ENCODE assay signal across 1 cellular context in the genomic region with DNA sequence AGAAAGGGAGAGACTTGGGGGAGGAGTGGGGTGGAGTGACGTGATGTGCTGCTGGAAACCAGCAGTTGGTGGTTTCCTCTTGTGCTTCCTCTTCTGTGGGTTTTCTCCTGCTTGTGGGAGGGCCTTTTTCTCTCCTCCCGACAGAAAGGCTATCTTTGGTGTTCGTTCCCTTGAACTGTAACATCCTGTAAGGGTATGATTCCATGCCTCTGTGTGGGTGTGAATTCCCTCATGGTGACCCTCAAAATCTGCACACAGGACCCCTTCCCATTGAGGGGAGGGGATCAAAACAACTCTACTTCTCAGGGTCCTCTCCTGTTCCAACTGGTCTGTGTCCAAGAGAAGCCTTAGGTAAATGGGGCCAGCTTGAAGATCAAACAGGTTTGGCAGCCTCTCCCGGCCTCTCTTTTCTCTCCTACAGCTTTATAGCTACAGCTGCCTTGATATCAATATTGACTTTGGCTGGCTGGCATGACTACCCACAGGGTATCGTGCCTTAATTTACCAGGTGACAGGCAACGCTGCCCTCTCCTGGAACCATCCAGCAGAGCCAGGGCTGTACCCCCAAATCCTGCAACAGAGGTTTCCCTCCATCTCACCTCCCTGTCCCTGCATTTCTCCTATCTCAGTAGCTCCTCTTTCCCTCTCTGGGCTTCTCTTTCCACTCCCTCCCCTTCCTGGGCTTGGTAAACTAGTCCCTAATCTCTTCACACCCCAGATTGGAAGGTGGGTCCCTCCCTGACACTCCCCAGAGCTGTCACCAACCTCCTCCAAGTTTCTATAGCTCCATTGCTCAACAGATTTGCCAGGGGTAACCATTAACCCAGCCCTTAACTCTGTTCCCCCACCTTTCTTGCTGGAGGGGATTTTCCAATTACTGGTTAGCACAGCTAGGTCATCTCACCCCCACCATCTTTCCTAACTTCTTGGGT.
TF ChIP-seq lines count a peak whose summit lies in the region.

No MANE protein-coding gene starts in this region.

TF ChIP-seq in HepG2, 621 proteins besides CTCF, POLR2A, EP300 and RAD21 (continued from another document and continues in another):
- TF ChIP-seq NBN (conservative IDR thresholded peaks at IDR 0.05) (no peak), ETV5 (CRISPR knock-in tag; IDR thresholded peaks at IDR 0.05; ENCODE audit: borderline replicate concordance) (peak; percentile 90; the same call in 1 of the 2 replicates), MED13 (CRISPR knock-in tag; IDR thresholded peaks at IDR 0.05) (peak; percentile 91), KDM2A (CRISPR knock-in tag; IDR thresholded peaks at IDR 0.05; ENCODE audit: borderline replicate concordance, low read depth) (peak; percentile 49), YY1 (IDR thresholded peaks at IDR 0.05; ENCODE audit: insufficient read depth, insufficient replicate concordance, low read depth, low read length) (no peak), REPIN1 (CRISPR knock-in tag; IDR thresholded peaks at IDR 0.05; ENCODE audit: borderline replicate concordance, low read depth) (peak; percentile 71; the same call in 1 of the 2 replicates), HHEX (CRISPR knock-in tag; IDR thresholded peaks at IDR 0.05) (peak; percentile 86), ZFY (CRISPR knock-in tag; IDR thresholded peaks at IDR 0.05) (peak; percentile 38; the same call in 1 of the 2 replicates), ZSCAN29 (CRISPR knock-in tag; conservative IDR thresholded peaks at IDR 0.05) (peak; percentile 62; the same call in 1 of the 2 replicates), ZFP36L2 (CRISPR knock-in tag; IDR thresholded peaks at IDR 0.05) (peak; percentile 69; the same call in 1 of the 2 replicates), CCDC6 (CRISPR knock-in tag; IDR thresholded peaks at IDR 0.05) (no peak), NFKBIZ (CRISPR knock-in tag; IDR thresholded peaks at IDR 0.05) (peak; percentile 61; the same call in 1 of the 2 replicates), MAF1 (CRISPR knock-in tag; IDR thresholded peaks at IDR 0.05; ENCODE audit: borderline replicate concordance) (no peak), ZNF746 (CRISPR knock-in tag; IDR thresholded peaks at IDR 0.05) (peak; percentile 84), ELF4 (CRISPR knock-in tag; IDR thresholded peaks at IDR 0.05; ENCODE audit: borderline replicate concordance) (0 out of 2 replicates have a peak, but pooled peaks have one; percentile 29), ZEB1 (IDR thresholded peaks at IDR 0.05; ENCODE audit: insufficient replicate concordance, low read depth) (no peak), GFI1 (CRISPR knock-in tag; IDR thresholded peaks at IDR 0.05; ENCODE audit: borderline replicate concordance) (peak; percentile 92), ZMYM4 (CRISPR knock-in tag; IDR thresholded peaks at IDR 0.05) (peak; percentile 62; the same call in 1 of the 2 replicates), FOXA3 (CRISPR knock-in tag; IDR thresholded peaks at IDR 0.05) (peak; percentile 90), THYN1 (CRISPR knock-in tag; IDR thresholded peaks at IDR 0.05; ENCODE audit: borderline replicate concordance, low read depth) (no peak), ZFP1 (CRISPR knock-in tag; IDR thresholded peaks at IDR 0.05) (peak; percentile 46), RFX3 (CRISPR knock-in tag; IDR thresholded peaks at IDR 0.05) (no peak), ZNF441 (CRISPR knock-in tag; IDR thresholded peaks at IDR 0.05; ENCODE audit: borderline replicate concordance) (0 out of 2 replicates have a peak, but pooled peaks have one; percentile 57), ETV6 (CRISPR knock-in tag; conservative IDR thresholded peaks at IDR 0.05) (no peak; the same call in 1 of the 2 replicates), KMT2A (CRISPR knock-in tag; IDR thresholded peaks at IDR 0.05) (no peak), ZFAT (CRISPR knock-in tag; conservative IDR thresholded peaks at IDR 0.05) (no peak), KDM4B (CRISPR knock-in tag; IDR thresholded peaks at IDR 0.05) (no peak; the same call in none of the 2 replicates)
- TF ChIP-seq, protein P1, sequence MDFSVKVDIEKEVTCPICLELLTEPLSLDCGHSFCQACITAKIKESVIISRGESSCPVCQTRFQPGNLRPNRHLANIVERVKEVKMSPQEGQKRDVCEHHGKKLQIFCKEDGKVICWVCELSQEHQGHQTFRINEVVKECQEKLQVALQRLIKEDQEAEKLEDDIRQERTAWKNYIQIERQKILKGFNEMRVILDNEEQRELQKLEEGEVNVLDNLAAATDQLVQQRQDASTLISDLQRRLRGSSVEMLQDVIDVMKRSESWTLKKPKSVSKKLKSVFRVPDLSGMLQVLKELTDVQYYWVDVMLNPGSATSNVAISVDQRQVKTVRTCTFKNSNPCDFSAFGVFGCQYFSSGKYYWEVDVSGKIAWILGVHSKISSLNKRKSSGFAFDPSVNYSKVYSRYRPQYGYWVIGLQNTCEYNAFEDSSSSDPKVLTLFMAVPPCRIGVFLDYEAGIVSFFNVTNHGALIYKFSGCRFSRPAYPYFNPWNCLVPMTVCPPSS (IDR thresholded peaks at IDR 0.05): no peak
- TF ChIP-seq, protein P2, sequence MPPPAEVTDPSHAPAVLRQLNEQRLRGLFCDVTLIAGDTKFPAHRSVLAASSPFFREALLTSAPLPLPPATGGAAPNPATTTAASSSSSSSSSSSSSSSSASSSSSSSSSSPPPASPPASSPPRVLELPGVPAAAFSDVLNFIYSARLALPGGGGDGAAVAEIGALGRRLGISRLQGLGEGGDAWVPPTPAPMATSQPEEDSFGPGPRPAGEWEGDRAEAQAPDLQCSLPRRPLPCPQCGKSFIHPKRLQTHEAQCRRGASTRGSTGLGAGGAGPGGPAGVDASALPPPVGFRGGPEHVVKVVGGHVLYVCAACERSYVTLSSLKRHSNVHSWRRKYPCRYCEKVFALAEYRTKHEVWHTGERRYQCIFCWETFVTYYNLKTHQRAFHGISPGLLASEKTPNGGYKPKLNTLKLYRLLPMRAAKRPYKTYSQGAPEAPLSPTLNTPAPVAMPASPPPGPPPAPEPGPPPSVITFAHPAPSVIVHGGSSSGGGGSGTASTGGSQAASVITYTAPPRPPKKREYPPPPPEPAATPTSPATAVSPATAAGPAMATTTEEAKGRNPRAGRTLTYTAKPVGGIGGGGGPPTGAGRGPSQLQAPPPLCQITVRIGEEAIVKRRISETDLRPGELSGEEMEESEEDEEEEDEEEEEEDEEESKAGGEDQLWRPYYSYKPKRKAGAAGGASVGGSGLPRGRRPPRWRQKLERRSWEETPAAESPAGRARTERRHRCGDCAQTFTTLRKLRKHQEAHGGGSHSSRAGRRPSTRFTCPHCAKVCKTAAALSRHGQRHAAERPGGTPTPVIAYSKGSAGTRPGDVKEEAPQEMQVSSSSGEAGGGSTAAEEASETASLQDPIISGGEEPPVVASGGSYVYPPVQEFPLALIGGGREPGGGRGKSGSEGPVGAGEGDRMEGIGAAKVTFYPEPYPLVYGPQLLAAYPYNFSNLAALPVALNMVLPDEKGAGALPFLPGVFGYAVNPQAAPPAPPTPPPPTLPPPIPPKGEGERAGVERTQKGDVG (CRISPR knock-in tag; IDR thresholded peaks at IDR 0.05; ENCODE audit: borderline replicate concordance): no peak
- TF ChIP-seq, protein P3, sequence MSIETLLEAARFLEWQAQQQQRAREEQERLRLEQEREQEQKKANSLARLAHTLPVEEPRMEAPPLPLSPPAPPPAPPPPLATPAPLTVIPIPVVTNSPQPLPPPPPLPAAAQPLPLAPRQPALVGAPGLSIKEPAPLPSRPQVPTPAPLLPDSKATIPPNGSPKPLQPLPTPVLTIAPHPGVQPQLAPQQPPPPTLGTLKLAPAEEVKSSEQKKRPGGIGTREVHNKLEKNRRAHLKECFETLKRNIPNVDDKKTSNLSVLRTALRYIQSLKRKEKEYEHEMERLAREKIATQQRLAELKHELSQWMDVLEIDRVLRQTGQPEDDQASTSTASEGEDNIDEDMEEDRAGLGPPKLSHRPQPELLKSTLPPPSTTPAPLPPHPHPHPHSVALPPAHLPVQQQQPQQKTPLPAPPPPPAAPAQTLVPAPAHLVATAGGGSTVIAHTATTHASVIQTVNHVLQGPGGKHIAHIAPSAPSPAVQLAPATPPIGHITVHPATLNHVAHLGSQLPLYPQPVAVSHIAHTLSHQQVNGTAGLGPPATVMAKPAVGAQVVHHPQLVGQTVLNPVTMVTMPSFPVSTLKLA (IDR thresholded peaks at IDR 0.05): no peak
- TF ChIP-seq, protein P4, sequence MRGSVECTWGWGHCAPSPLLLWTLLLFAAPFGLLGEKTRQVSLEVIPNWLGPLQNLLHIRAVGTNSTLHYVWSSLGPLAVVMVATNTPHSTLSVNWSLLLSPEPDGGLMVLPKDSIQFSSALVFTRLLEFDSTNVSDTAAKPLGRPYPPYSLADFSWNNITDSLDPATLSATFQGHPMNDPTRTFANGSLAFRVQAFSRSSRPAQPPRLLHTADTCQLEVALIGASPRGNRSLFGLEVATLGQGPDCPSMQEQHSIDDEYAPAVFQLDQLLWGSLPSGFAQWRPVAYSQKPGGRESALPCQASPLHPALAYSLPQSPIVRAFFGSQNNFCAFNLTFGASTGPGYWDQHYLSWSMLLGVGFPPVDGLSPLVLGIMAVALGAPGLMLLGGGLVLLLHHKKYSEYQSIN (CRISPR knock-in tag; IDR thresholded peaks at IDR 0.05; ENCODE audit: borderline replicate concordance): no peak
- TF ChIP-seq, protein P5, sequence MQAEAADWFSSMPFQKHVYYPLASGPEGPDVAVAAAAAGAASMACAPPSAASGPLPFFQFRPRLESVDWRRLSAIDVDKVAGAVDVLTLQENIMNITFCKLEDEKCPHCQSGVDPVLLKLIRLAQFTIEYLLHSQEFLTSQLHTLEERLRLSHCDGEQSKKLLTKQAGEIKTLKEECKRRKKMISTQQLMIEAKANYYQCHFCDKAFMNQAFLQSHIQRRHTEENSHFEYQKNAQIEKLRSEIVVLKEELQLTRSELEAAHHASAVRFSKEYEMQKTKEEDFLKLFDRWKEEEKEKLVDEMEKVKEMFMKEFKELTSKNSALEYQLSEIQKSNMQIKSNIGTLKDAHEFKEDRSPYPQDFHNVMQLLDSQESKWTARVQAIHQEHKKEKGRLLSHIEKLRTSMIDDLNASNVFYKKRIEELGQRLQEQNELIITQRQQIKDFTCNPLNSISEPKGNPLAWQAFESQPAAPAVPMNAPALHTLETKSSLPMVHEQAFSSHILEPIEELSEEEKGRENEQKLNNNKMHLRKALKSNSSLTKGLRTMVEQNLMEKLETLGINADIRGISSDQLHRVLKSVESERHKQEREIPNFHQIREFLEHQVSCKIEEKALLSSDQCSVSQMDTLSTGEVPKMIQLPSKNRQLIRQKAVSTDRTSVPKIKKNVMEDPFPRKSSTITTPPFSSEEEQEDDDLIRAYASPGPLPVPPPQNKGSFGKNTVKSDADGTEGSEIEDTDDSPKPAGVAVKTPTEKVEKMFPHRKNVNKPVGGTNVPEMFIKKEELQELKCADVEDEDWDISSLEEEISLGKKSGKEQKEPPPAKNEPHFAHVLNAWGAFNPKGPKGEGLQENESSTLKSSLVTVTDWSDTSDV (CRISPR knock-in tag; IDR thresholded peaks at IDR 0.05): no peak
- TF ChIP-seq, protein P6, sequence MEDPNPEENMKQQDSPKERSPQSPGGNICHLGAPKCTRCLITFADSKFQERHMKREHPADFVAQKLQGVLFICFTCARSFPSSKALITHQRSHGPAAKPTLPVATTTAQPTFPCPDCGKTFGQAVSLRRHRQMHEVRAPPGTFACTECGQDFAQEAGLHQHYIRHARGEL (CRISPR knock-in tag; IDR thresholded peaks at IDR 0.05): no peak
- TF ChIP-seq, protein P7, sequence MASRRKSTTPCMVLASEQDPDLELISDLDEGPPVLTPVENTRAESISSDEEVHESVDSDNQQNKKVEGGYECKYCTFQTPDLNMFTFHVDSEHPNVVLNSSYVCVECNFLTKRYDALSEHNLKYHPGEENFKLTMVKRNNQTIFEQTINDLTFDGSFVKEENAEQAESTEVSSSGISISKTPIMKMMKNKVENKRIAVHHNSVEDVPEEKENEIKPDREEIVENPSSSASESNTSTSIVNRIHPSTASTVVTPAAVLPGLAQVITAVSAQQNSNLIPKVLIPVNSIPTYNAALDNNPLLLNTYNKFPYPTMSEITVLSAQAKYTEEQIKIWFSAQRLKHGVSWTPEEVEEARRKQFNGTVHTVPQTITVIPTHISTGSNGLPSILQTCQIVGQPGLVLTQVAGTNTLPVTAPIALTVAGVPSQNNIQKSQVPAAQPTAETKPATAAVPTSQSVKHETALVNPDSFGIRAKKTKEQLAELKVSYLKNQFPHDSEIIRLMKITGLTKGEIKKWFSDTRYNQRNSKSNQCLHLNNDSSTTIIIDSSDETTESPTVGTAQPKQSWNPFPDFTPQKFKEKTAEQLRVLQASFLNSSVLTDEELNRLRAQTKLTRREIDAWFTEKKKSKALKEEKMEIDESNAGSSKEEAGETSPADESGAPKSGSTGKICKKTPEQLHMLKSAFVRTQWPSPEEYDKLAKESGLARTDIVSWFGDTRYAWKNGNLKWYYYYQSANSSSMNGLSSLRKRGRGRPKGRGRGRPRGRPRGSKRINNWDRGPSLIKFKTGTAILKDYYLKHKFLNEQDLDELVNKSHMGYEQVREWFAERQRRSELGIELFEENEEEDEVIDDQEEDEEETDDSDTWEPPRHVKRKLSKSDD (CRISPR knock-in tag; IDR thresholded peaks at IDR 0.05; ENCODE audit: low read depth): 0 out of 2 replicates have a peak, but pooled peaks have one; percentile 34
- TF ChIP-seq, protein P8, sequence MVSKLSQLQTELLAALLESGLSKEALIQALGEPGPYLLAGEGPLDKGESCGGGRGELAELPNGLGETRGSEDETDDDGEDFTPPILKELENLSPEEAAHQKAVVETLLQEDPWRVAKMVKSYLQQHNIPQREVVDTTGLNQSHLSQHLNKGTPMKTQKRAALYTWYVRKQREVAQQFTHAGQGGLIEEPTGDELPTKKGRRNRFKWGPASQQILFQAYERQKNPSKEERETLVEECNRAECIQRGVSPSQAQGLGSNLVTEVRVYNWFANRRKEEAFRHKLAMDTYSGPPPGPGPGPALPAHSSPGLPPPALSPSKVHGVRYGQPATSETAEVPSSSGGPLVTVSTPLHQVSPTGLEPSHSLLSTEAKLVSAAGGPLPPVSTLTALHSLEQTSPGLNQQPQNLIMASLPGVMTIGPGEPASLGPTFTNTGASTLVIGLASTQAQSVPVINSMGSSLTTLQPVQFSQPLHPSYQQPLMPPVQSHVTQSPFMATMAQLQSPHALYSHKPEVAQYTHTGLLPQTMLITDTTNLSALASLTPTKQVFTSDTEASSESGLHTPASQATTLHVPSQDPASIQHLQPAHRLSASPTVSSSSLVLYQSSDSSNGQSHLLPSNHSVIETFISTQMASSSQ (IDR thresholded peaks at IDR 0.05; ENCODE audit: low read depth): peak; percentile 99
- TF ChIP-seq, protein P8 (CRISPR knock-in tag; IDR thresholded peaks at IDR 0.05; ENCODE audit: borderline replicate concordance): peak; percentile 99
